Comparison of ENCODE assay signal across 10 cellular contexts in the genomic region with DNA sequence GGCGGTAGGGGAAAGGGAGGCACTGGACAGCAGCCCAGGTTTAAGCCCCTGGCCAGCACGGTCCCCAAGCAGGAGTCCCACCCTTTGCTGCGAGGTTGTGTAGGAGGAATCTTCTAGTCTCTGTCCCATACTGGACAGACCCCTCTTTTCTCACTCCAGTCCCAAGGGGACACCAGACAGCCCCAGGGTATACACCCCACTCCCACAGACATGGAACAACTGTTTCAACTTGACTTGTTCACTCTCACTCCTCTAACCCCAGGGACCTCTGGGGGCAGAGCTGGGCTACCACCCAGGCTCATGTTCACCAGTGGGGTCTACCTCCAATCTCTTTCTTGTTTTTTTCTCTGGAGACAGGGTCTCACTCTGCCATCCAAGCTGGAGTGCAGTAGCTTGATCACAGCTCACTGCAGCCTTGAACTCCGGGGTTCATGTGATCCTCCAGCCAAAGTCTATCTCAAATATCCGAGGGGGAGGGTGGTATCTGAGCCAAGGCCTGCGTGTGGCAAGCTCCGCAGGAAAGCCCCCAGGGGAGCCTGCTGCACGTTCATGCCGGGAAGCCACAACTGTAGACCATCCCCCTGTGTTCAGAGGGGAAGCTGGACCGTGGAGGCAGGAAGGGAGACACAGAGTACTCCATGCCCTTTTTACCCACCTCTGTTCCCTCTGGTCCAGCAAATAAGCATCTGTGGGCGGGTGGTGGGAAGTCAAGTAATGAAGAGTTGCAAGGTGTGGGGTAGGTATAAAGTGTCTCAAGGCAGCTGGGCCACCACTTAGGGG. TPM values are rescaled to one million over a fixed set of nuclear protein-coding genes. Genes with fewer than 3 reads are reported as not detected.
DNase-seq lines count a peak whose midpoint lies in the region; ATAC-seq, FAIRE-seq and TF ChIP-seq lines count a peak whose summit lies in the region.
"Had no signal": no experiment of that assay in that cellular context is flagged by ENCODE, and none has a peak within 500 bp of the region (broad histone marks: within the 10 kb centered on the region; RNA-seq: fewer than 3 reads in every experiment).

No MANE protein-coding gene starts in this region.

- ATAC-seq in stimulated activated naive CD8-positive, alpha-beta T cell treated with anti-CD3 and anti-CD28 coated beads, Interleukin-15, Interleukin-2, amounts not matched to agents 100 U/mL and 50 U/mL, for 24 hours = no peak
- no peak for ATAC-seq in HepG2
- no peak for ATAC-seq in aorta (ENCODE audit: low FRiP score)
- no peak for ATAC-seq in HG03342 (IDR thresholded peaks at IDR 0.05; ENCODE audit: unreplicated experiment)
- ATAC-seq in HG03097 (IDR thresholded peaks at IDR 0.05; ENCODE audit: low FRiP score, unreplicated experiment) = no peak

- H3K9me3 ChIP-seq in HepG2 (ENCODE audit: low read length) (no peaks in the 10 kb centered on the region), aorta (ENCODE audit: control insufficient read depth, low read length) (no peaks in the 10 kb centered on the region)

- POLR2A ChIA-PET in HepG2 (lab: Yijun Ruan, JAX) = interaction anchor here (0.5 to 3.0 kb wide), 6 partner anchors 10 to 86 kb away, joined by 3 to 11 read pairs (median 4); partner anchors contain the start of gene BBLN

- FAIRE-seq in HepG2 (lab: Jason Lieb, UNC) = peak; percentile 30

- intact Hi-C loops in HepG2 (cut with micrococcal nuclease; ENCODE audit: unreplicated experiment) = no loop called here
- intact Hi-C loops in aorta (cut with DNase I) = no loop called here

- BruUV-seq in HepG2 (replicated peaks; lab: Mats Ljungman, UMichigan) = no TSS peak

- in situ Hi-C loops in HepG2 (cut with HindIII; ENCODE audit: extremely low pct_ligation_motif_present, low pct_unique_long_range_greater_than_20kb) = no loop called here

- H3K9ac ChIP-seq in HepG2 (ENCODE audit: insufficient read depth, low read depth, low read length) = peak overlapping the region; percentile 43; the same call in 1 of the 2 replicates

- no peak for TF ChIP-seq CTCF in HepG2 (CRISPR knock-in tag; IDR thresholded peaks at IDR 0.05)

- peaks cover 23% of the 10 kb centered on the region for H3K79me2 ChIP-seq in HepG2 (ENCODE audit: insufficient read depth, low read length)

- H3K27ac ChIP-seq in HepG2 (ENCODE audit: extremely low read length, insufficient read depth, low read length) = peak overlapping the region; percentile 40
- H3K27ac ChIP-seq in aorta (ENCODE audit: low read depth in 1 of 2, low read length in 2 of 2) = no peak overlapping the region

- no peak for TF ChIP-seq POLR2A in HepG2 (IDR thresholded peaks at IDR 0.05; ENCODE audit: insufficient read depth in 1 of 2, low read depth in 2 of 2, low read length in 2 of 2)

- WGBS in HepG2 (ENCODE audit: low lambda C conversion rate) = 45% methylated on average over 8 of the region's 11 CpGs
- WGBS in aorta, 2 donors = 48 to 57% methylated on average over 11 of the region's 11 CpGs

- no peaks in the 10 kb centered on the region for H3K27me3 ChIP-seq in HepG2 (ENCODE audit: control insufficient read depth in 1 of 2, insufficient read depth in 2 of 2, low read length in 2 of 2)
- H3K27me3 ChIP-seq in aorta (ENCODE audit: control insufficient read depth in 1 of 2, insufficient read depth in 2 of 2, low read length in 1 of 2) = no peaks in the 10 kb centered on the region

- H2AFZ ChIP-seq in HepG2 (ENCODE audit: low read length) = no peak overlapping the region

- H3K4me2 ChIP-seq in HepG2 (ENCODE audit: low read depth, low read length) = peak overlapping the region; percentile 87

- TF ChIP-seq EP300 in HepG2 (IDR thresholded peaks at IDR 0.05; ENCODE audit: low read depth in 2 of 2, low read length in 2 of 2) (no peak), HepG2 (CRISPR knock-in tag; IDR thresholded peaks at IDR 0.05; ENCODE audit: borderline replicate concordance) (no peak)

- no peak for TF ChIP-seq RAD21 in HepG2 (CRISPR knock-in tag; IDR thresholded peaks at IDR 0.05)

- H3K36me3 Mint-ChIP-seq in stimulated activated naive CD8-positive, alpha-beta T cell treated with anti-CD3 and anti-CD28 coated beads, Interleukin-15, Interleukin-2, amounts not matched to agents 100 ng/mL and 50 ng/mL, for 24 hours (ENCODE audit: low read depth) = peaks cover 9% of the 10 kb centered on the region
- peaks cover 9% of the 10 kb centered on the region for H3K36me3 Mint-ChIP-seq in activated naive CD8-positive, alpha-beta T cell treated with anti-CD3 and anti-CD28 coated beads for 36 hours

- peaks cover 33% of the 10 kb centered on the region for H3K4me1 ChIP-seq in HepG2 (ENCODE audit: insufficient read depth, low read length)
- no peaks in the 10 kb centered on the region for H3K4me1 ChIP-seq in aorta (ENCODE audit: control insufficient read depth in 1 of 2, insufficient read depth in 2 of 2, low read length in 2 of 2)

- H3K4me3 ChIP-seq in HepG2 (replicated peaks in 1 of 3; ENCODE audit: insufficient read depth in 1 of 3, low read depth in 2 of 3, low read length in 3 of 3) (peak overlapping the region in 2 of 3 experiments; percentile 8 to 99; a peak in 2 of 6 replicates), aorta (ENCODE audit: low read length in 2 of 2) (no peak overlapping the region)

- H3K4me3 Mint-ChIP-seq in stimulated activated naive CD8-positive, alpha-beta T cell treated with anti-CD3 and anti-CD28 coated beads, Interleukin-15, Interleukin-2, amounts not matched to agents 100 ng/mL and 50 ng/mL, for 24 hours = peak overlapping the region; percentile 84
- H3K4me3 Mint-ChIP-seq in activated naive CD8-positive, alpha-beta T cell treated with anti-CD3 and anti-CD28 coated beads for 36 hours = peak overlapping the region; percentile 85

- DNase-seq in stimulated activated naive CD8-positive, alpha-beta T cell treated with anti-CD3 and anti-CD28 coated beads, Interleukin-15, Interleukin-2, amounts not matched to agents 100 U/mL and 50 U/mL, for 24 hours = no peak
- no peak for DNase-seq in activated naive CD8-positive, alpha-beta T cell treated with anti-CD3 and anti-CD28 coated beads for 36 hours
- no peak for DNase-seq in HepG2 (ENCODE audit: low spot score)
- DNase-seq in aorta = peak; percentile 44 to 67
- no peak for DNase-seq in Ammon's horn (ENCODE audit: low spot score)

- peak overlapping the region; percentile 81 for H3K27ac Mint-ChIP-seq in stimulated activated naive CD8-positive, alpha-beta T cell treated with anti-CD3 and anti-CD28 coated beads, Interleukin-15, Interleukin-2, amounts not matched to agents 100 ng/mL and 50 ng/mL, for 24 hours
- peak overlapping the region; percentile 49 for H3K27ac Mint-ChIP-seq in activated naive CD8-positive, alpha-beta T cell treated with anti-CD3 and anti-CD28 coated beads for 36 hours

- peaks cover 4% of the 10 kb centered on the region; the same call in 1 of the 2 replicates for H4K20me1 ChIP-seq in HepG2 (ENCODE audit: insufficient read depth, low read length)

- peaks cover 38% of the 10 kb centered on the region for H3K4me1 Mint-ChIP-seq in stimulated activated naive CD8-positive, alpha-beta T cell treated with anti-CD3 and anti-CD28 coated beads, Interleukin-15, Interleukin-2, amounts not matched to agents 100 ng/mL and 50 ng/mL, for 24 hours (ENCODE audit: low read depth)
- H3K4me1 Mint-ChIP-seq in activated naive CD8-positive, alpha-beta T cell treated with anti-CD3 and anti-CD28 coated beads for 36 hours = peaks cover 24% of the 10 kb centered on the region

- no peaks in the 10 kb centered on the region for H3K27me3 Mint-ChIP-seq in stimulated activated naive CD8-positive, alpha-beta T cell treated with anti-CD3 and anti-CD28 coated beads, Interleukin-15, Interleukin-2, amounts not matched to agents 100 ng/mL and 50 ng/mL, for 24 hours
- no peaks in the 10 kb centered on the region for H3K27me3 Mint-ChIP-seq in activated naive CD8-positive, alpha-beta T cell treated with anti-CD3 and anti-CD28 coated beads for 36 hours

- CTCF ChIA-PET in HepG2 (lab: Yijun Ruan, JAX; ENCODE audit: low intra/inter-chr PET ratio, low total read pairs) = no interaction called here

- no peaks in the 10 kb centered on the region for H3K9me3 Mint-ChIP-seq in stimulated activated naive CD8-positive, alpha-beta T cell treated with anti-CD3 and anti-CD28 coated beads, Interleukin-15, Interleukin-2, amounts not matched to agents 100 ng/mL and 50 ng/mL, for 24 hours
- H3K9me3 Mint-ChIP-seq in activated naive CD8-positive, alpha-beta T cell treated with anti-CD3 and anti-CD28 coated beads for 36 hours = no peaks in the 10 kb centered on the region

- H3K36me3 ChIP-seq in HepG2 (replicated peaks in 1 of 2; ENCODE audit: control insufficient read depth in 1 of 2, insufficient read depth in 2 of 2, low read length in 2 of 2) (peaks cover 5 to 35% of the 10 kb centered on the region in 2 experiments; a peak in 3 of 5 replicates), aorta (ENCODE audit: control insufficient read depth in 1 of 2, insufficient read depth in 2 of 2, low read length in 1 of 2) (peaks cover 0 to 1% of the 10 kb centered on the region in 2 donors)

RNA-seq across cellular contexts. Expression of gene PTGES2, which starts 1.8 kb away (rescaled TPM):
- total RNA-seq in activated naive CD8-positive, alpha-beta T cell treated with anti-CD3 and anti-CD28 coated beads for 36 hours = 10 to 100 TPM; 63.3 to 66.1 TPM
- total RNA-seq in HepG2 (2016; rRNA removed; fragmentation: Illumina TruSeq; extraction: Trizol) = 68.5 and 79.8 TPM in 2 replicates
- total RNA-seq in HepG2 (2016; cell fraction: cytosol; rRNA removed; fragmentation: Illumina TruSeq; extraction: Trizol; ENCODE audit: low read depth) = 176 and 179 TPM in 2 replicates
- total RNA-seq in HepG2 (2016; cell fraction: insoluble cytoplasmic fraction; rRNA removed; fragmentation: Illumina TruSeq; extraction: Trizol) = 65.6 and 85.2 TPM in 2 replicates
- total RNA-seq in HepG2 (2016; cell fraction: membrane; rRNA removed; fragmentation: Illumina TruSeq; extraction: Trizol) = 80.3 and 84.6 TPM in 2 replicates
- 40.6 and 44.2 TPM in 2 replicates for total RNA-seq in HepG2 (2016; cell fraction: nucleus; rRNA removed; fragmentation: Illumina TruSeq; extraction: Trizol)
- 63.7 and 67.2 TPM in 2 replicates for polyA plus RNA-seq in HepG2 (2011; rRNA removed)
- 53.6 and 85.6 TPM in 2 replicates for polyA plus RNA-seq in HepG2 (2011; cell fraction: cytosol; rRNA removed)
- polyA plus RNA-seq in HepG2 (2011; cell fraction: nucleus; rRNA removed) = 128 and 148 TPM in 2 replicates
- 39.6 and 40.6 TPM in 2 replicates for polyA plus RNA-seq in HepG2 (2012)
- 61.1 and 71.8 TPM in 2 replicates for polyA plus RNA-seq in HepG2 (2016; cell fraction: cytosol; fragmentation: Illumina TruSeq; extraction: Trizol; ENCODE audit: low read depth)
- polyA plus RNA-seq in HepG2 (2016; cell fraction: insoluble cytoplasmic fraction; fragmentation: Illumina TruSeq; extraction: Trizol; ENCODE audit: low read depth) = 67.8 and 88.5 TPM in 2 replicates
- 68.9 and 78.2 TPM in 2 replicates for polyA plus RNA-seq in HepG2 (2016; cell fraction: membrane; fragmentation: Illumina TruSeq; extraction: Trizol; ENCODE audit: low read depth)
- 101 and 105 TPM in 2 replicates for polyA plus RNA-seq in HepG2 (2016; cell fraction: nucleus; fragmentation: Illumina TruSeq; extraction: Trizol; ENCODE audit: insufficient read depth, low read depth)
- 109 and 143 TPM in 2 replicates for polyA minus RNA-seq in HepG2 (2011; rRNA and poly(A)+ RNA removed; ENCODE audit: low replicate concordance)
- 29.5 and 39.2 TPM in 2 replicates for polyA minus RNA-seq in HepG2 (2011; cell fraction: cytosol; rRNA and poly(A)+ RNA removed)
- polyA minus RNA-seq in HepG2 (2011; cell fraction: nucleus; rRNA and poly(A)+ RNA removed) = 39.4 and 44.6 TPM in 2 replicates
- total RNA-seq in aorta = 10 to 100 TPM; 37.1 to 38.5 TPM
- polyA plus RNA-seq in aorta = 10 to 100 TPM; 29.9 to 56.2 TPM

RNA-seq across cellular contexts. Expression of gene LCN2, which starts 23.5 kb away (rescaled TPM):
- not detected for total RNA-seq in activated naive CD8-positive, alpha-beta T cell treated with anti-CD3 and anti-CD28 coated beads for 36 hours
- total RNA-seq in HepG2 (2016; rRNA removed; fragmentation: Illumina TruSeq; extraction: Trizol) (0.34 and 0.38 TPM in 2 replicates), aorta (1 to 10 TPM in 1 of 2 donors, under 1 TPM in 1; 0.84 to 1.1 TPM)
- total RNA-seq in HepG2 (2016; cell fraction: cytosol; rRNA removed; fragmentation: Illumina TruSeq; extraction: Trizol; ENCODE audit: low read depth) = 0.40 TPM in 1 of 2 replicates, not detected in the other
- 0.24 TPM in 1 of 2 replicates, not detected in the other for total RNA-seq in HepG2 (2016; cell fraction: insoluble cytoplasmic fraction; rRNA removed; fragmentation: Illumina TruSeq; extraction: Trizol)
- total RNA-seq in HepG2 (2016; cell fraction: membrane; rRNA removed; fragmentation: Illumina TruSeq; extraction: Trizol) = 0.34 and 0.38 TPM in 2 replicates
- total RNA-seq in HepG2 (2016; cell fraction: nucleus; rRNA removed; fragmentation: Illumina TruSeq; extraction: Trizol) = not detected in 2 replicates
- polyA plus RNA-seq in HepG2 (2011; rRNA removed) (1.4 and 2.3 TPM in 2 replicates), aorta (1 to 10 TPM in 1 of 2 donors, under 1 TPM in 1; 0.90 to 5.6 TPM)
- 0.93 and 2.4 TPM in 2 replicates for polyA plus RNA-seq in HepG2 (2011; cell fraction: cytosol; rRNA removed)
- polyA plus RNA-seq in HepG2 (2011; cell fraction: nucleus; rRNA removed) = 4.4 and 6.2 TPM in 2 replicates
- 1.5 and 1.7 TPM in 2 replicates for polyA plus RNA-seq in HepG2 (2012)
- polyA plus RNA-seq in HepG2 (2016; cell fraction: cytosol; fragmentation: Illumina TruSeq; extraction: Trizol; ENCODE audit: low read depth) = 0.69 and 0.92 TPM in 2 replicates
- 0.71 and 0.76 TPM in 2 replicates for polyA plus RNA-seq in HepG2 (2016; cell fraction: insoluble cytoplasmic fraction; fragmentation: Illumina TruSeq; extraction: Trizol; ENCODE audit: low read depth)
- polyA plus RNA-seq in HepG2 (2016; cell fraction: membrane; fragmentation: Illumina TruSeq; extraction: Trizol; ENCODE audit: low read depth) = 0.49 and 0.63 TPM in 2 replicates
- polyA plus RNA-seq in HepG2 (2016; cell fraction: nucleus; fragmentation: Illumina TruSeq; extraction: Trizol; ENCODE audit: insufficient read depth, low read depth) = 1.7 and 3.0 TPM in 2 replicates
- 0.44 and 0.52 TPM in 2 replicates for polyA minus RNA-seq in HepG2 (2011; rRNA and poly(A)+ RNA removed; ENCODE audit: low replicate concordance)
- 0.99 TPM in 1 of 2 replicates, not detected in the other for polyA minus RNA-seq in HepG2 (2011; cell fraction: cytosol; rRNA and poly(A)+ RNA removed)
- not detected in 2 replicates for polyA minus RNA-seq in HepG2 (2011; cell fraction: nucleus; rRNA and poly(A)+ RNA removed)
- total RNA-seq: activated CD8-positive, alpha-beta memory T cell treated with anti-CD3 and anti-CD28 coated beads for 36 hours; glomerular endothelial cell had no signal

RNA-seq across cellular contexts. Expression of gene BBLN, which starts 34.3 kb away (rescaled TPM):
- total RNA-seq in activated naive CD8-positive, alpha-beta T cell treated with anti-CD3 and anti-CD28 coated beads for 36 hours = 10 to 100 TPM; 74.1 to 77.3 TPM
- 22.2 and 33.1 TPM in 2 replicates for total RNA-seq in HepG2 (2016; rRNA removed; fragmentation: Illumina TruSeq; extraction: Trizol)
- 146 and 177 TPM in 2 replicates for total RNA-seq in HepG2 (2016; cell fraction: cytosol; rRNA removed; fragmentation: Illumina TruSeq; extraction: Trizol; ENCODE audit: low read depth)
- 17.4 and 30.2 TPM in 2 replicates for total RNA-seq in HepG2 (2016; cell fraction: insoluble cytoplasmic fraction; rRNA removed; fragmentation: Illumina TruSeq; extraction: Trizol)
- 86.9 and 114 TPM in 2 replicates for total RNA-seq in HepG2 (2016; cell fraction: membrane; rRNA removed; fragmentation: Illumina TruSeq; extraction: Trizol)
- total RNA-seq in HepG2 (2016; cell fraction: nucleus; rRNA removed; fragmentation: Illumina TruSeq; extraction: Trizol) = 11.7 and 11.9 TPM in 2 replicates
- polyA plus RNA-seq in HepG2 (2011; rRNA removed) = 27.6 and 29.5 TPM in 2 replicates
- 25.8 and 50.8 TPM in 2 replicates for polyA plus RNA-seq in HepG2 (2011; cell fraction: cytosol; rRNA removed)
- 19.2 and 22.8 TPM in 2 replicates for polyA plus RNA-seq in HepG2 (2011; cell fraction: nucleus; rRNA removed)
- polyA plus RNA-seq in HepG2 (2012) = 13.4 and 25.7 TPM in 2 replicates
- 235 and 253 TPM in 2 replicates for polyA plus RNA-seq in HepG2 (2016; cell fraction: cytosol; fragmentation: Illumina TruSeq; extraction: Trizol; ENCODE audit: low read depth)
- polyA plus RNA-seq in HepG2 (2016; cell fraction: insoluble cytoplasmic fraction; fragmentation: Illumina TruSeq; extraction: Trizol; ENCODE audit: low read depth) = 19.0 and 25.9 TPM in 2 replicates
- 124 and 129 TPM in 2 replicates for polyA plus RNA-seq in HepG2 (2016; cell fraction: membrane; fragmentation: Illumina TruSeq; extraction: Trizol; ENCODE audit: low read depth)
- polyA plus RNA-seq in HepG2 (2016; cell fraction: nucleus; fragmentation: Illumina TruSeq; extraction: Trizol; ENCODE audit: insufficient read depth, low read depth) = 21.4 TPM in 2 replicates
- 17.1 and 32.9 TPM in 2 replicates for polyA minus RNA-seq in HepG2 (2011; rRNA and poly(A)+ RNA removed; ENCODE audit: low replicate concordance)
- 13.6 and 21.6 TPM in 2 replicates for polyA minus RNA-seq in HepG2 (2011; cell fraction: cytosol; rRNA and poly(A)+ RNA removed)
- 4.8 and 7.1 TPM in 2 replicates for polyA minus RNA-seq in HepG2 (2011; cell fraction: nucleus; rRNA and poly(A)+ RNA removed)
- total RNA-seq in aorta = 10 to 100 TPM; 46.7 to 54.3 TPM
- polyA plus RNA-seq in aorta = 100 to 1,000 TPM; 164 to 278 TPM

RNA-seq across cellular contexts. Expression of gene SLC25A25, which starts 57.7 kb away (rescaled TPM):
- 10 to 100 TPM; 13.0 to 14.5 TPM for total RNA-seq in activated naive CD8-positive, alpha-beta T cell treated with anti-CD3 and anti-CD28 coated beads for 36 hours
- total RNA-seq in HepG2 (2016; rRNA removed; fragmentation: Illumina TruSeq; extraction: Trizol) (18.5 and 24.8 TPM in 2 replicates), aorta (10 to 100 TPM; 16.3 to 40.9 TPM)
- total RNA-seq in HepG2 (2016; cell fraction: cytosol; rRNA removed; fragmentation: Illumina TruSeq; extraction: Trizol; ENCODE audit: low read depth) = 4.5 and 5.1 TPM in 2 replicates
- total RNA-seq in HepG2 (2016; cell fraction: insoluble cytoplasmic fraction; rRNA removed; fragmentation: Illumina TruSeq; extraction: Trizol) = 16.4 and 24.3 TPM in 2 replicates
- 10.5 and 11.1 TPM in 2 replicates for total RNA-seq in HepG2 (2016; cell fraction: membrane; rRNA removed; fragmentation: Illumina TruSeq; extraction: Trizol)
- 21.4 and 25.1 TPM in 2 replicates for total RNA-seq in HepG2 (2016; cell fraction: nucleus; rRNA removed; fragmentation: Illumina TruSeq; extraction: Trizol)
- polyA plus RNA-seq in HepG2 (2011; rRNA removed) (10.5 and 16.7 TPM in 2 replicates), aorta (10 to 100 TPM in 1 of 2 donors, 1 to 10 TPM in 1; 9.8 to 14.3 TPM)
- polyA plus RNA-seq in HepG2 (2011; cell fraction: cytosol; rRNA removed) = 10.7 and 11.2 TPM in 2 replicates
- 26.1 and 29.6 TPM in 2 replicates for polyA plus RNA-seq in HepG2 (2011; cell fraction: nucleus; rRNA removed)
- polyA plus RNA-seq in HepG2 (2012) = 12.9 and 15.5 TPM in 2 replicates
- polyA plus RNA-seq in HepG2 (2016; cell fraction: cytosol; fragmentation: Illumina TruSeq; extraction: Trizol; ENCODE audit: low read depth) = 1.1 and 1.3 TPM in 2 replicates
- 11.6 and 13.1 TPM in 2 replicates for polyA plus RNA-seq in HepG2 (2016; cell fraction: insoluble cytoplasmic fraction; fragmentation: Illumina TruSeq; extraction: Trizol; ENCODE audit: low read depth)
- polyA plus RNA-seq in HepG2 (2016; cell fraction: membrane; fragmentation: Illumina TruSeq; extraction: Trizol; ENCODE audit: low read depth) = 2.6 and 2.7 TPM in 2 replicates
- 31.1 and 36.4 TPM in 2 replicates for polyA plus RNA-seq in HepG2 (2016; cell fraction: nucleus; fragmentation: Illumina TruSeq; extraction: Trizol; ENCODE audit: insufficient read depth, low read depth)
- polyA minus RNA-seq in HepG2 (2011; rRNA and poly(A)+ RNA removed; ENCODE audit: low replicate concordance) = 20.5 and 28.1 TPM in 2 replicates
- polyA minus RNA-seq in HepG2 (2011; cell fraction: cytosol; rRNA and poly(A)+ RNA removed) = 10.0 and 10.2 TPM in 2 replicates
- 14.4 and 26.1 TPM in 2 replicates for polyA minus RNA-seq in HepG2 (2011; cell fraction: nucleus; rRNA and poly(A)+ RNA removed)

RNA-seq across cellular contexts. Expression of gene NAIF1, which starts 58.6 kb away (rescaled TPM):
- total RNA-seq in activated naive CD8-positive, alpha-beta T cell treated with anti-CD3 and anti-CD28 coated beads for 36 hours = 10 to 100 TPM; 11.2 to 12.0 TPM
- total RNA-seq in HepG2 (2016; rRNA removed; fragmentation: Illumina TruSeq; extraction: Trizol) (6.0 and 6.6 TPM in 2 replicates), aorta (10 to 100 TPM in 1 of 2 donors, 1 to 10 TPM in 1; 5.4 to 10.4 TPM)
- total RNA-seq in HepG2 (2016; cell fraction: cytosol; rRNA removed; fragmentation: Illumina TruSeq; extraction: Trizol; ENCODE audit: low read depth) = 3.1 and 4.1 TPM in 2 replicates
- 6.0 and 6.4 TPM in 2 replicates for total RNA-seq in HepG2 (2016; cell fraction: insoluble cytoplasmic fraction; rRNA removed; fragmentation: Illumina TruSeq; extraction: Trizol)
- 5.7 and 6.1 TPM in 2 replicates for total RNA-seq in HepG2 (2016; cell fraction: membrane; rRNA removed; fragmentation: Illumina TruSeq; extraction: Trizol)
- total RNA-seq in HepG2 (2016; cell fraction: nucleus; rRNA removed; fragmentation: Illumina TruSeq; extraction: Trizol) = 2.9 and 4.1 TPM in 2 replicates
- polyA plus RNA-seq in HepG2 (2011; rRNA removed) (6.9 TPM in 2 replicates), aorta (1 to 10 TPM; 7.0 to 8.9 TPM)
- polyA plus RNA-seq in HepG2 (2011; cell fraction: cytosol; rRNA removed) = 4.9 and 6.4 TPM in 2 replicates
- polyA plus RNA-seq in HepG2 (2011; cell fraction: nucleus; rRNA removed) = 3.8 and 4.0 TPM in 2 replicates
- polyA plus RNA-seq in HepG2 (2012) = 3.0 and 3.8 TPM in 2 replicates
- polyA plus RNA-seq in HepG2 (2016; cell fraction: cytosol; fragmentation: Illumina TruSeq; extraction: Trizol; ENCODE audit: low read depth) = 2.4 and 2.6 TPM in 2 replicates
- polyA plus RNA-seq in HepG2 (2016; cell fraction: insoluble cytoplasmic fraction; fragmentation: Illumina TruSeq; extraction: Trizol; ENCODE audit: low read depth) = 5.2 and 5.7 TPM in 2 replicates
- polyA plus RNA-seq in HepG2 (2016; cell fraction: membrane; fragmentation: Illumina TruSeq; extraction: Trizol; ENCODE audit: low read depth) = 3.5 and 3.9 TPM in 2 replicates
- polyA plus RNA-seq in HepG2 (2016; cell fraction: nucleus; fragmentation: Illumina TruSeq; extraction: Trizol; ENCODE audit: insufficient read depth, low read depth) = 4.9 and 5.1 TPM in 2 replicates
- 8.2 and 13.2 TPM in 2 replicates for polyA minus RNA-seq in HepG2 (2011; rRNA and poly(A)+ RNA removed; ENCODE audit: low replicate concordance)
- polyA minus RNA-seq in HepG2 (2011; cell fraction: cytosol; rRNA and poly(A)+ RNA removed) = 3.2 and 6.0 TPM in 2 replicates
- 1.5 and 2.1 TPM in 2 replicates for polyA minus RNA-seq in HepG2 (2011; cell fraction: nucleus; rRNA and poly(A)+ RNA removed)

Comparison
In these comparisons a context has a peak if more than half of its experiments do, and no peak if none do; other contexts are left out.
1. DNase-seq: peak in aorta (2 of 2); none in stimulated activated naive CD8-positive, alpha-beta T cell treated with anti-CD3 and anti-CD28 coated beads, Interleukin-15, Interleukin-2, amounts not matched to agents 100 U/mL and 50 U/mL, for 24 hours (single experiment), activated naive CD8-positive, alpha-beta T cell treated with anti-CD3 and anti-CD28 coated beads for 36 hours (single experiment), HepG2 (single experiment) and Ammon's horn (single experiment).
2. H3K4me3 ChIP-seq: peak in HepG2 (2 of 3); none in aorta (0 of 2).